1 cellular context compared by ENCODE assay signal in genomic region chr12:109418848-109419474, GRCh38.
TF ChIP-seq lines count a peak whose summit lies in the region.

No MANE protein-coding gene starts in this region.

TF ChIP-seq in SK-N-SH, 30 proteins besides CTCF, POLR2A, EP300 and RAD21 (continued from another document):
- TF ChIP-seq REST (IDR thresholded peaks at IDR 0.05; ENCODE audit: low read depth, low read length) (no peak), IRF3 (IDR thresholded peaks at IDR 0.05; ENCODE audit: low read depth, low read length) (no peak), JUND (IDR thresholded peaks at IDR 0.05) (no peak), FOXM1 (IDR thresholded peaks at IDR 0.05; ENCODE audit: low read depth) (no peak)
